In the genomic region with DNA sequence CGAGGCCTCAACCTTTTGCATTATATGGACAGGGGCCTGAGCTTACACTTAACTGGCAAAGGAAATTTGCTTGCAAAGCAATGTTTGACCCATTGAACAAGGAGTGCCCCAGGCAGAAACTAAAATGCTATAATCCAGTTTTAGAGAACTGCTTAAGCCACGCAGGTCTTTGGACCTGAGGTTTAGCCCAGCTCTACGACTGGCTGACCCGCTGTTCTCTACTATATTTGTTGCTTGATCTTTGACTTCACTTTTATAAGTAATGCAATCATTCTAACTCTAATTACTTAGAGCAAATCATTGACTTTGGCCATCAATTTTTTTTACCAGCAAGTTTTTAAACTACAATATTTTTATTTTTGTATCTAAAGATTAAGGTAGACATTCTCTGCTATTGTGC, we compare ENCODE assay signal across 9 cellular contexts.
"Had no signal": no experiment of that assay in that cellular context is flagged by ENCODE, and none has a peak within 500 bp of the region (broad histone marks: within the 10 kb centered on the region; RNA-seq: fewer than 3 reads in every experiment).

No MANE protein-coding gene starts in this region.

- ATAC-seq: GM23338, HCT116 had no signal

- H3K27ac Mint-ChIP-seq: GM23338, H9, HFFc6 had no signal

- H3K4me3 ChIP-seq: GM23248, GM23338, HAP-1 had no signal

- H3K9me3 Mint-ChIP-seq: H9, HFFc6 had no signal

- H3K9ac ChIP-seq: GM23248 had no signal

- H3K4me1 Mint-ChIP-seq: GM23338, H9 had no signal

- H3K9me3 ChIP-seq: HAP-1 had no signal

- H3K4me1 ChIP-seq: HAP-1 had no signal

- H3K4me3 Mint-ChIP-seq: GM23338, H9, HFFc6 had no signal

- H3K27ac ChIP-seq: GM23248 had no signal

- H3K36me3 ChIP-seq: HAP-1 had no signal

- DNase-seq: GM23248, GOT3, H7, H9, HCEC 1CT, HFFc6 had no signal
